ENCODE assay signal across 24 cellular contexts in genomic region chr9:137082222-137082924, GRCh38. TPM values are rescaled to one million over a fixed set of nuclear protein-coding genes. Genes with fewer than 3 reads are reported as not detected.
A peak's percentile ranks its signal among the peaks of the same experiment; 100 is the strongest.
DNase-seq lines count a peak whose midpoint lies in the region; ATAC-seq and TF ChIP-seq lines count a peak whose summit lies in the region.
"Had no signal": no experiment of that assay in that cellular context is flagged by ENCODE, and none has a peak within 500 bp of the region (broad histone marks: within the 10 kb centered on the region; RNA-seq: fewer than 3 reads in every experiment).

No MANE protein-coding gene starts in this region.

- H3K4me3 Mint-ChIP-seq in CD4-positive, alpha-beta T cell, result peak overlapping the region; percentile 42
- H3K4me3 Mint-ChIP-seq in stimulated activated naive B cell treated with anti-CD40 and anti-IgM and Interleukin-4, amounts not matched to agents 10 μg/mL and 1 μg/mL and 100 μg/mL, for 72 hours, result no peak overlapping the region
- H3K4me3 Mint-ChIP-seq: T-helper 2 cell treated with Interferon-gamma antibody and Interleukin-4, amounts not matched to agents 5 μg/mL and 100 μg/mL, for 36 hours had no signal

- POLR2A ChIA-PET in CD4-positive, alpha-beta T cell (lab: Charles Lee), result interaction anchor here (1.3 kb wide), 1 partner anchor 14 kb away, joined by 4 read pairs; no protein-coding TSS in a partner anchor

- CTCF ChIA-PET in CD4-positive, alpha-beta T cell (lab: Charles Lee), result interaction anchor here (0.8 kb wide), 1 partner anchor 53 kb away, joined by 4 read pairs; no protein-coding TSS in a partner anchor

- ATAC-seq in CD4-positive, alpha-beta T cell (ENCODE audit: poor library complexity), result no peak
- ATAC-seq in left lobe of liver (no peak), GM18498 (IDR thresholded peaks at IDR 0.05; ENCODE audit: unreplicated experiment) (no peak)
- no peak for ATAC-seq in stimulated activated naive B cell treated with anti-CD40 and anti-IgM and Interleukin-4, amounts not matched to agents 10 μg/mL and 1 μg/mL and 100 μg/mL, for 72 hours (replicated peaks)

- TF ChIP-seq CTCF in CD4-positive, alpha-beta T cell (IDR thresholded peaks at IDR 0.05), result no peak
- TF ChIP-seq CTCF in VCaP (conservative IDR thresholded peaks at IDR 0.05), result no peak
- no peak for TF ChIP-seq CTCF in GM20000 (IDR thresholded peaks at IDR 0.05; ENCODE audit: extremely low read depth, missing control alignments)

- no peaks in the 10 kb centered on the region for H3K27me3 Mint-ChIP-seq in CD4-positive, alpha-beta T cell
- H3K27me3 Mint-ChIP-seq in stimulated activated naive B cell treated with anti-CD40 and anti-IgM and Interleukin-4, amounts not matched to agents 10 μg/mL and 1 μg/mL and 100 μg/mL, for 72 hours, result no peaks in the 10 kb centered on the region

- peaks cover 0 to 43% (median 34%) of the 10 kb centered on the region in 5 donors for H3K36me3 ChIP-seq in subcutaneous abdominal adipose tissue (ENCODE audit: control insufficient read depth in 5 of 5, insufficient read depth in 5 of 5, low read length in 5 of 5)
- H3K36me3 ChIP-seq: cardiac muscle cell, prostate gland had no signal

- intact Hi-C loops in CD4-positive, alpha-beta T cell (cut with DNase I, micrococcal nuclease), result no loop called here

- H3K4me1 Mint-ChIP-seq in CD4-positive, alpha-beta T cell (ENCODE audit: low read depth), result peaks cover 15% of the 10 kb centered on the region
- peaks cover 34 to 37% of the 10 kb centered on the region in 2 donors for H3K4me1 Mint-ChIP-seq in stimulated activated naive B cell treated with anti-CD40 and anti-IgM and Interleukin-4, amounts not matched to agents 10 μg/mL and 1 μg/mL and 100 μg/mL, for 72 hours

- H3K9me3 ChIP-seq in CD4-positive, alpha-beta T cell (ENCODE audit: control insufficient read depth, low read length), result no peaks in the 10 kb centered on the region
- no peaks in the 10 kb centered on the region for H3K9me3 ChIP-seq in subcutaneous abdominal adipose tissue (ENCODE audit: control insufficient read depth in 5 of 5, low read length in 5 of 5)
- H3K9me3 ChIP-seq: prostate gland had no signal

- no peak overlapping the region for H3K4me3 ChIP-seq in subcutaneous abdominal adipose tissue (ENCODE audit: low read depth in 1 of 5, low read length in 5 of 5)
- H3K4me3 ChIP-seq: cardiac muscle cell, lung, prostate gland had no signal

- H3K36me3 Mint-ChIP-seq in CD4-positive, alpha-beta T cell (ENCODE audit: low read depth), result peaks cover 10% of the 10 kb centered on the region
- peaks cover 19 to 22% of the 10 kb centered on the region in 2 donors for H3K36me3 Mint-ChIP-seq in stimulated activated naive B cell treated with anti-CD40 and anti-IgM and Interleukin-4, amounts not matched to agents 10 μg/mL and 1 μg/mL and 100 μg/mL, for 72 hours

- no peak overlapping the region for H3K27ac Mint-ChIP-seq in CD4-positive, alpha-beta T cell
- no peak overlapping the region for H3K27ac Mint-ChIP-seq in stimulated activated naive B cell treated with anti-CD40 and anti-IgM and Interleukin-4, amounts not matched to agents 10 μg/mL and 1 μg/mL and 100 μg/mL, for 72 hours
- H3K27ac Mint-ChIP-seq: T-helper 2 cell treated with Interferon-gamma antibody and Interleukin-4, amounts not matched to agents 5 μg/mL and 100 μg/mL, for 36 hours had no signal

- no peak for DNase-seq in CD4-positive, alpha-beta T cell
- DNase-seq in left lobe of liver (ENCODE audit: low spot score), result peak; percentile 44
- no peak for DNase-seq in stimulated activated naive B cell treated with anti-CD40 and anti-IgM and Interleukin-4, amounts not matched to agents 10 μg/mL and 1 μg/mL and 100 μg/mL, for 72 hours
- no peak for DNase-seq in NCI-H1930 (lab: John Stamatoyannopoulos, UW)
- DNase-seq in GM20000 (ENCODE audit: low spot score), result no peak
- DNase-seq: activated naive CD4-positive, alpha-beta T cell treated with anti-CD3 and anti-CD28 coated beads, Interleukin-2, amount 50 U/mL, for 16 hours; DMS79; GF-D8; kidney; NCI-H2029; NCI-H226; NCI-H774; small intestine had no signal

- H3K9ac ChIP-seq in subcutaneous abdominal adipose tissue (ENCODE audit: low read length in 5 of 5), result no peak overlapping the region

- no peak overlapping the region for H3K27ac ChIP-seq in CD4-positive, alpha-beta T cell (ENCODE audit: low read depth, low read length)
- peak overlapping the region; percentile 100; the same call in 1 of the 2 replicates for H3K27ac ChIP-seq in VCaP
- peak overlapping the region; percentile 30 for H3K27ac ChIP-seq in subcutaneous abdominal adipose tissue (ENCODE audit: low read depth, low read length)
- H3K27ac ChIP-seq: cardiac muscle cell, HL-60 had no signal

- H3K9me3 Mint-ChIP-seq in CD4-positive, alpha-beta T cell, result no peaks in the 10 kb centered on the region
- H3K9me3 Mint-ChIP-seq in stimulated activated naive B cell treated with anti-CD40 and anti-IgM and Interleukin-4, amounts not matched to agents 10 μg/mL and 1 μg/mL and 100 μg/mL, for 72 hours, result no peaks in the 10 kb centered on the region
- H3K9me3 Mint-ChIP-seq: neural crest cell; T-helper 2 cell treated with Interferon-gamma antibody and Interleukin-4, amounts not matched to agents 5 μg/mL and 100 μg/mL, for 36 hours had no signal

- peaks cover under 1 to 43% (median 32%) of the 10 kb centered on the region in 5 donors for H3K4me1 ChIP-seq in subcutaneous abdominal adipose tissue (ENCODE audit: control insufficient read depth in 5 of 5, insufficient read depth in 5 of 5, low read length in 5 of 5)

- H3K27me3 ChIP-seq in CD4-positive, alpha-beta T cell (ENCODE audit: control insufficient read depth, insufficient read depth, low read length), result no peaks in the 10 kb centered on the region
- no peaks in the 10 kb centered on the region for H3K27me3 ChIP-seq in subcutaneous abdominal adipose tissue (ENCODE audit: control insufficient read depth in 5 of 5, insufficient read depth in 4 of 5, low read length in 5 of 5)

RNA-seq across cellular contexts. Expression of gene MAN1B1, which starts 4.4 kb away (rescaled TPM):
- 10 to 100 TPM; 60.9 to 66.9 TPM for total RNA-seq in CD4-positive, alpha-beta T cell
- total RNA-seq in left lobe of liver, result 27.4 TPM

RNA-seq across cellular contexts. Expression of gene UAP1L1, which starts 5.1 kb away (rescaled TPM):
- total RNA-seq in CD4-positive, alpha-beta T cell, result 1 to 10 TPM; 6.5 to 6.8 TPM
- 1.8 TPM for total RNA-seq in left lobe of liver

RNA-seq across cellular contexts. Expression of gene SAPCD2, which starts 12.0 kb away (rescaled TPM):
- under 1 TPM; 0.17 to 0.19 TPM for total RNA-seq in CD4-positive, alpha-beta T cell
- 0.15 TPM for total RNA-seq in left lobe of liver

RNA-seq across cellular contexts. Expression of gene ENTPD2, which starts 28.5 kb away (rescaled TPM):
- not detected for total RNA-seq in CD4-positive, alpha-beta T cell
- total RNA-seq in left lobe of liver, result 1.7 TPM
- total RNA-seq: cardiac muscle cell, dermis microvascular lymphatic vessel endothelial cell, LHCN-M2, neural crest cell had no signal

RNA-seq across cellular contexts. Expression of gene DPP7, which starts 32.2 kb away (rescaled TPM):
- total RNA-seq in CD4-positive, alpha-beta T cell, result 100 to 1,000 TPM; 344 to 349 TPM
- total RNA-seq in left lobe of liver, result 87.0 TPM
